In the genomic region with DNA sequence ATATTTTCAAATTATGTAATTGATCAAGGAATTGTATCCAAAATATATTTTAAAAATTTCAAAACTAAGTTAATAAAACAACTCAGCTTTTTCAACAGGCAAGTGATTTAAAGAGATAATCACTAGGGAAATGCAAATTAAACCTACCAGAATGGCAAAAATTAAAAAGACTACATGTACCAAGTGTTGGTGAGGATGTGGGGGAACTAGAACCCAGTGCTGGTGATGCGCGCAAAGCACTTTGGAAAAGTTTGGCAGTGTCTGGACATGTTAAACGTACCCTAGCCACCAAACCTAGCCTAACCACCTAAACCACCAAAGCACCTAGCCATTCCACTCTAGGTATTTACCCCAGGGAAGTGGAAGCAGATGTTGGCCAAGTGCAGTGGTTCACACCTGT, we compare ENCODE assay signal across 2 cellular contexts.
TF ChIP-seq lines count a peak whose summit lies in the region.

No MANE protein-coding gene starts in this region.

TF ChIP-seq in HEK293, 187 proteins besides CTCF, POLR2A, EP300 and RAD21:
- TF ChIP-seq ZSCAN23 (tag by site-specific recombination; IDR thresholded peaks at IDR 0.05), result no peak
- no peak for TF ChIP-seq WT1 (tag by site-specific recombination; IDR thresholded peaks at IDR 0.05)
- peak; percentile 100 for TF ChIP-seq ZNF184 (tag by site-specific recombination; IDR thresholded peaks at IDR 0.05)
- TF ChIP-seq ZNF37A (tag by site-specific recombination; IDR thresholded peaks at IDR 0.05), result no peak

TF ChIP-seq in K562, 482 proteins besides CTCF, POLR2A, EP300 and RAD21:
- peak; percentile 41 for TF ChIP-seq RBM25 (IDR thresholded peaks at IDR 0.05; ENCODE audit: low read depth, low read length, severe bottlenecking)
- no peak for TF ChIP-seq ZNF282 (CRISPR knock-in tag; IDR thresholded peaks at IDR 0.05)
- no peak for TF ChIP-seq ZNF354B (CRISPR knock-in tag; IDR thresholded peaks at IDR 0.05)
- peak; percentile 91 for TF ChIP-seq ZNF184 (CRISPR knock-in tag; IDR thresholded peaks at IDR 0.05)
